ENCODE assay signal across 8 cellular contexts in genomic region chrX:130165703-130166502, GRCh38. TPM values are rescaled to one million over a fixed set of nuclear protein-coding genes. Genes with fewer than 3 reads are reported as not detected.
A peak's percentile ranks its signal among the peaks of the same experiment; 100 is the strongest.
DNase-seq lines count a peak whose midpoint lies in the region; ATAC-seq and TF ChIP-seq lines count a peak whose summit lies in the region.

TSS of gene AIFM1 (minus strand) at chrX:130165841. CDS start at chrX:130165656, 185 bp downstream.

- no peaks in the 10 kb centered on the region for H3K27me3 ChIP-seq in smooth muscle cell (ENCODE audit: low read depth)

- H3F3A ChIP-seq in smooth muscle cell (ENCODE audit: low read depth) = no peaks in the 10 kb centered on the region

- H3K9me3 ChIP-seq in smooth muscle cell (replicated peaks; ENCODE audit: low read depth) = no peaks in the 10 kb centered on the region

- TF ChIP-seq CTCF in AG04449 (IDR thresholded peaks at IDR 0.05; ENCODE audit: insufficient read depth, low read length, missing control alignments) = no peak
- no peak for TF ChIP-seq CTCF in WTC11 (IDR thresholded peaks at IDR 0.05)
- no peak for TF ChIP-seq CTCF in cardiac fibroblast (IDR thresholded peaks at IDR 0.05; ENCODE audit: low read depth, low read length)
- TF ChIP-seq CTCF in smooth muscle cell (IDR thresholded peaks at IDR 0.05; ENCODE audit: borderline replicate concordance, insufficient read depth, poor library complexity, severe bottlenecking) = no peak

- peak within 1 kb of the TSS; percentile 94 for H3K4me3 Mint-ChIP-seq in WTC11

- POLR2A ChIA-PET in AG04449 (lab: Yijun Ruan, JAX) = interaction anchor here (1.1 kb wide), 1 partner anchor 10 kb away, joined by 4 read pairs; no protein-coding TSS in a partner anchor
- POLR2A ChIA-PET in WTC11 (lab: Charles Lee) = interaction anchor here (0.6 to 1.1 kb wide), 3 partner anchors 14 to 45 kb away, joined by 3 to 6 read pairs (median 4); no protein-coding TSS in a partner anchor

- 52% methylated on average over 50 of the region's 50 CpGs for WGBS in smooth muscle cell (ENCODE audit: low lambda C conversion rate)

- peak within 1 kb of the TSS; percentile 93 for H3K27ac ChIP-seq in smooth muscle cell (ENCODE audit: low read depth)

- H3K9me3 Mint-ChIP-seq in WTC11 = no peaks in the 10 kb centered on the region

- H3K4me1 ChIP-seq in smooth muscle cell (ENCODE audit: low read depth) = peaks cover 7% of the 10 kb centered on the region

- H3K4me3 ChIP-seq in AG04449 (ENCODE audit: low read depth, low read length) (peak within 1 kb of the TSS; percentile 74), cardiac fibroblast (replicated peaks in 1 of 2; ENCODE audit: low read depth in 2 of 2, low read length in 2 of 2) (peak within 1 kb of the TSS; percentile 66 to 72), smooth muscle cell (peak within 1 kb of the TSS; percentile 66)

- H4K20me1 ChIP-seq in smooth muscle cell (ENCODE audit: low read depth) = no peaks in the 10 kb centered on the region

- H3K4me1 Mint-ChIP-seq in WTC11 = peaks cover 16% of the 10 kb centered on the region

- no peaks in the 10 kb centered on the region for H3K36me3 Mint-ChIP-seq in WTC11

- H3K4me2 ChIP-seq in smooth muscle cell = peak within 1 kb of the TSS; percentile 85

- peak within 1 kb of the TSS; percentile 92 for H3K9ac ChIP-seq in smooth muscle cell (ENCODE audit: low read depth)

- ATAC-seq in GM18909 (IDR thresholded peaks at IDR 0.05; ENCODE audit: poor library complexity, unreplicated experiment) (peak; percentile 92), HG03175 (IDR thresholded peaks at IDR 0.05; ENCODE audit: unreplicated experiment) (peak; percentile 92), WTC11 (peak; percentile 93)

- CTCF ChIA-PET in AG04449 (lab: Yijun Ruan, JAX) = interaction anchor here (1.0 to 1.5 kb wide), 2 partner anchors 10 to 21 kb away, joined by 3 to 4 read pairs; no protein-coding TSS in a partner anchor
- CTCF ChIA-PET in WTC11 (lab: Charles Lee) = interaction anchor here (0.8 kb wide), 1 partner anchor 45 kb away, joined by 5 read pairs; no protein-coding TSS in a partner anchor

- H2AFZ ChIP-seq in smooth muscle cell (ENCODE audit: low read depth) = peak within 1 kb of the TSS; percentile 79

- no peaks in the 10 kb centered on the region for H3K36me3 ChIP-seq in smooth muscle cell (ENCODE audit: low read depth)

- peak within 1 kb of the TSS; percentile 97 for H3K27ac Mint-ChIP-seq in WTC11

- H3K79me2 ChIP-seq in smooth muscle cell (ENCODE audit: low read depth) = peaks cover 22% of the 10 kb centered on the region

- DNase-seq in AG04449 (ENCODE audit: low read depth, low spot score) (peak; percentile 85), NCI-H226 (peak; percentile 83), WTC11 (ENCODE audit: low spot score) (peak; percentile 90), cardiac fibroblast (ENCODE audit: low read depth in 2 of 2) (peak; percentile 95 to 97), iPS-NIHi7 (ENCODE audit: extremely low spot score) (peak; percentile 98), smooth muscle cell (lab: John Stamatoyannopoulos, UW; ENCODE audit: unreplicated experiment) (peak; percentile 79)

- no peaks in the 10 kb centered on the region for H3K27me3 Mint-ChIP-seq in WTC11 (ENCODE audit: low read depth)

TF ChIP-seq in WTC11, 78 proteins besides CTCF, POLR2A, EP300 and RAD21 (continues in another document):
- TF ChIP-seq CREM (CRISPR knock-in tag; IDR thresholded peaks at IDR 0.05) = no peak
- TF ChIP-seq NR1H2 (CRISPR knock-in tag; IDR thresholded peaks at IDR 0.05) = no peak
- no peak for TF ChIP-seq ZBTB43 (CRISPR knock-in tag; IDR thresholded peaks at IDR 0.05)
- no peak for TF ChIP-seq ESRRA (CRISPR knock-in tag; IDR thresholded peaks at IDR 0.05; ENCODE audit: borderline replicate concordance)
- TF ChIP-seq FOXK1 (CRISPR knock-in tag; IDR thresholded peaks at IDR 0.05) = peak; percentile 40; the same call in 1 of the 2 replicates
- TF ChIP-seq CDX4 (CRISPR knock-in tag; IDR thresholded peaks at IDR 0.05; ENCODE audit: borderline replicate concordance) = no peak
- TF ChIP-seq TEAD4 (CRISPR knock-in tag; IDR thresholded peaks at IDR 0.05) = no peak
- TF ChIP-seq ATF6 (CRISPR knock-in tag; IDR thresholded peaks at IDR 0.05) = no peak
- 0 out of 2 replicates have a peak, but pooled peaks have one; percentile 33 for TF ChIP-seq SP1 (CRISPR knock-in tag; conservative IDR thresholded peaks at IDR 0.05)
- no peak for TF ChIP-seq CREB1 (CRISPR knock-in tag; IDR thresholded peaks at IDR 0.05)
- no peak for TF ChIP-seq EMX1 (CRISPR knock-in tag; IDR thresholded peaks at IDR 0.05)
- TF ChIP-seq ZNF416 (CRISPR knock-in tag; IDR thresholded peaks at IDR 0.05) = no peak
- no peak for TF ChIP-seq ZNF317 (CRISPR knock-in tag; IDR thresholded peaks at IDR 0.05; ENCODE audit: borderline replicate concordance, low read depth)
- TF ChIP-seq MAX (CRISPR knock-in tag; IDR thresholded peaks at IDR 0.05) = peak; percentile 64; the same call in 1 of the 2 replicates
- no peak for TF ChIP-seq FOXP1 (CRISPR knock-in tag; IDR thresholded peaks at IDR 0.05; ENCODE audit: borderline replicate concordance)
- TF ChIP-seq FOXJ3 (CRISPR knock-in tag; IDR thresholded peaks at IDR 0.05; ENCODE audit: borderline replicate concordance) = no peak
- no peak for TF ChIP-seq FOXP4 (CRISPR knock-in tag; IDR thresholded peaks at IDR 0.05)
- no peak for TF ChIP-seq ZBTB21 (CRISPR knock-in tag; IDR thresholded peaks at IDR 0.05; ENCODE audit: borderline replicate concordance)
- 0 out of 2 replicates have a peak, but pooled peaks have one; percentile 60 for TF ChIP-seq GTF2I (CRISPR knock-in tag; conservative IDR thresholded peaks at IDR 0.05)
- no peak for TF ChIP-seq ZNF512 (CRISPR knock-in tag; IDR thresholded peaks at IDR 0.05; ENCODE audit: borderline replicate concordance)
- TF ChIP-seq RORB (CRISPR knock-in tag; IDR thresholded peaks at IDR 0.05) = no peak

RNA-seq across cellular contexts. Expression of gene AIFM1, which starts in this region (rescaled TPM):
- 53.5 to 55.9 TPM (median 55.0 TPM) in 3 replicates for total RNA-seq in WTC11 (2021)
- 26.0 and 39.0 TPM in 2 replicates for total RNA-seq in smooth muscle cell
- polyA plus RNA-seq in smooth muscle cell = 32.5 and 35.8 TPM in 2 replicates

Comparison
In these comparisons a context has a peak if more than half of its experiments do, and no peak if none do; other contexts are left out.
1. Peak in every context shown above with its lines: DNase-seq, ATAC-seq, H3K4me3 ChIP-seq and H3K27ac ChIP-seq.